ENCODE assay signal across 1 cellular context in the genomic region with DNA sequence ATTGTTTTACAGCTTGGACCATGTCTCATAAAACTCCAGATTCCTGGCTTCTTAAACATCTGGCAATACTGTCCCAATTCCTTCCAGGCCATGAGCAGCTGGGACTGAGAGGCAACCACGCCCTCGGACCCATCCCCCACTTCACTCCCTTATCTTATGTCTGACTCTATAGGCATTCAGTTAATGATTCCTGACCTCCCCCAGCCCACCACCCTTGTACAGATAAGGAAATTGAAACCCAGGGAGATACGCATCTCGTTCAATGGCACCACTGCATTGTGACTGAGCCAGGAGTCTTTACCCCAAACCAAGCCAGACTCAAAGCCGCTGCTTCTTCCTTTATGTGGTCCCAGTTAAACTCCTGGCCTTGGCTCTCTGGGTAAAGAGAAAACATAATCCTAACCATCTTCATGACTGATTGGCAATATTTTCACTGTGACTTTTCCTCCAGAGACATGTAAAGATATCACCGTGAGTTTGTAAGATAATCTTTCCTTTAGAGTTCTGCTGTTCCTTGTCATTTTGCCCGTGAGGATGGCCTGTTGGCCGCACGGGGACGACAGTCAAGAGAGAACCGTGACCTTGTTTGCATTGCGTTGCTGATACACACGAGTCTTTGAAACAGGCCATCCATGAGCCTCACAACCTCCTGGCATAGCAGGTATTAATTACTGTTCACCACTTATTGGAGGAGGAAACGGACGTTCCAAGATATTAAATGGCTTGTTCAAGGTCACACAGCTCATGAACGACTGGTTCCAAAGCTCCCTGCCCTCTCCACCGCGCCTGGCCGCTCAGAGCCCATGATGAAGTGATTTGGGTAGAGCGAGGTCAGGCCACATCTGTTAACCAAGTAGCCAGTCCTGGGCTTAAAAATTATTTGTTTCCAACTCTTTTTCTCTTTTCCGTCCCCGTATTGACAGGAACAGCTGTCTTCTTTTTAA.
TF ChIP-seq lines count a peak whose summit lies in the region.

No MANE protein-coding gene starts in this region.

TF ChIP-seq in A549, 52 proteins besides CTCF, POLR2A, EP300 and RAD21:
- TF ChIP-seq, protein P1, sequence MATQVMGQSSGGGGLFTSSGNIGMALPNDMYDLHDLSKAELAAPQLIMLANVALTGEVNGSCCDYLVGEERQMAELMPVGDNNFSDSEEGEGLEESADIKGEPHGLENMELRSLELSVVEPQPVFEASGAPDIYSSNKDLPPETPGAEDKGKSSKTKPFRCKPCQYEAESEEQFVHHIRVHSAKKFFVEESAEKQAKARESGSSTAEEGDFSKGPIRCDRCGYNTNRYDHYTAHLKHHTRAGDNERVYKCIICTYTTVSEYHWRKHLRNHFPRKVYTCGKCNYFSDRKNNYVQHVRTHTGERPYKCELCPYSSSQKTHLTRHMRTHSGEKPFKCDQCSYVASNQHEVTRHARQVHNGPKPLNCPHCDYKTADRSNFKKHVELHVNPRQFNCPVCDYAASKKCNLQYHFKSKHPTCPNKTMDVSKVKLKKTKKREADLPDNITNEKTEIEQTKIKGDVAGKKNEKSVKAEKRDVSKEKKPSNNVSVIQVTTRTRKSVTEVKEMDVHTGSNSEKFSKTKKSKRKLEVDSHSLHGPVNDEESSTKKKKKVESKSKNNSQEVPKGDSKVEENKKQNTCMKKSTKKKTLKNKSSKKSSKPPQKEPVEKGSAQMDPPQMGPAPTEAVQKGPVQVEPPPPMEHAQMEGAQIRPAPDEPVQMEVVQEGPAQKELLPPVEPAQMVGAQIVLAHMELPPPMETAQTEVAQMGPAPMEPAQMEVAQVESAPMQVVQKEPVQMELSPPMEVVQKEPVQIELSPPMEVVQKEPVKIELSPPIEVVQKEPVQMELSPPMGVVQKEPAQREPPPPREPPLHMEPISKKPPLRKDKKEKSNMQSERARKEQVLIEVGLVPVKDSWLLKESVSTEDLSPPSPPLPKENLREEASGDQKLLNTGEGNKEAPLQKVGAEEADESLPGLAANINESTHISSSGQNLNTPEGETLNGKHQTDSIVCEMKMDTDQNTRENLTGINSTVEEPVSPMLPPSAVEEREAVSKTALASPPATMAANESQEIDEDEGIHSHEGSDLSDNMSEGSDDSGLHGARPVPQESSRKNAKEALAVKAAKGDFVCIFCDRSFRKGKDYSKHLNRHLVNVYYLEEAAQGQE (IDR thresholded peaks at IDR 0.05) = no peak
- TF ChIP-seq, protein P2, sequence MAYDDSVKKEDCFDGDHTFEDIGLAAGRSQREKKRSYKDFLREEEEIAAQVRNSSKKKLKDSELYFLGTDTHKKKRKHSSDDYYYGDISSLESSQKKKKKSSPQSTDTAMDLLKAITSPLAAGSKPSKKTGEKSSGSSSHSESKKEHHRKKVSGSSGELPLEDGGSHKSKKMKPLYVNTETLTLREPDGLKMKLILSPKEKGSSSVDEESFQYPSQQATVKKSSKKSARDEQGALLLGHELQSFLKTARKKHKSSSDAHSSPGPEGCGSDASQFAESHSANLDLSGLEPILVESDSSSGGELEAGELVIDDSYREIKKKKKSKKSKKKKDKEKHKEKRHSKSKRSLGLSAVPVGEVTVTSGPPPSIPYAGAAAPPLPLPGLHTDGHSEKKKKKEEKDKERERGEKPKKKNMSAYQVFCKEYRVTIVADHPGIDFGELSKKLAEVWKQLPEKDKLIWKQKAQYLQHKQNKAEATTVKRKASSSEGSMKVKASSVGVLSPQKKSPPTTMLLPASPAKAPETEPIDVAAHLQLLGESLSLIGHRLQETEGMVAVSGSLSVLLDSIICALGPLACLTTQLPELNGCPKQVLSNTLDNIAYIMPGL (CRISPR knock-in tag; IDR thresholded peaks at IDR 0.05; ENCODE audit: borderline replicate concordance) = no peak
- no peak for TF ChIP-seq MAFK (IDR thresholded peaks at IDR 0.05; ENCODE audit: partially characterized antibody)
- TF ChIP-seq RFX5 (IDR thresholded peaks at IDR 0.05) = no peak
- TF ChIP-seq RCOR1 (IDR thresholded peaks at IDR 0.05; ENCODE audit: low read depth, low read length) = no peak
- no peak for TF ChIP-seq CBX2 (IDR thresholded peaks at IDR 0.05; ENCODE audit: borderline replicate concordance, low read depth)
- TF ChIP-seq KDM1A (IDR thresholded peaks at IDR 0.05; ENCODE audit: low read depth) = no peak
- TF ChIP-seq NFE2L2 (conservative IDR thresholded peaks at IDR 0.05; ENCODE audit: low read length) = no peak
- no peak for TF ChIP-seq CHD2 (IDR thresholded peaks at IDR 0.05; ENCODE audit: low read length, partially characterized antibody)
- TF ChIP-seq NPAS2 (CRISPR knock-in tag; IDR thresholded peaks at IDR 0.05; ENCODE audit: borderline replicate concordance) = no peak
- TF ChIP-seq, protein P3, sequence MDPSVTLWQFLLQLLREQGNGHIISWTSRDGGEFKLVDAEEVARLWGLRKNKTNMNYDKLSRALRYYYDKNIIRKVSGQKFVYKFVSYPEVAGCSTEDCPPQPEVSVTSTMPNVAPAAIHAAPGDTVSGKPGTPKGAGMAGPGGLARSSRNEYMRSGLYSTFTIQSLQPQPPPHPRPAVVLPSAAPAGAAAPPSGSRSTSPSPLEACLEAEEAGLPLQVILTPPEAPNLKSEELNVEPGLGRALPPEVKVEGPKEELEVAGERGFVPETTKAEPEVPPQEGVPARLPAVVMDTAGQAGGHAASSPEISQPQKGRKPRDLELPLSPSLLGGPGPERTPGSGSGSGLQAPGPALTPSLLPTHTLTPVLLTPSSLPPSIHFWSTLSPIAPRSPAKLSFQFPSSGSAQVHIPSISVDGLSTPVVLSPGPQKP (IDR thresholded peaks at IDR 0.05; ENCODE audit: low read depth, low read length) = no peak
- TF ChIP-seq, protein P4, sequence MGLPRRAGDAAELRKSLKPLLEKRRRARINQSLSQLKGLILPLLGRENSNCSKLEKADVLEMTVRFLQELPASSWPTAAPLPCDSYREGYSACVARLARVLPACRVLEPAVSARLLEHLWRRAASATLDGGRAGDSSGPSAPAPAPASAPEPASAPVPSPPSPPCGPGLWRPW (IDR thresholded peaks at IDR 0.05) = no peak
- TF ChIP-seq RNF2 (IDR thresholded peaks at IDR 0.05; ENCODE audit: borderline replicate concordance, low read depth) = no peak
